ENCODE assay signal across 16 cellular contexts in the genomic region with DNA sequence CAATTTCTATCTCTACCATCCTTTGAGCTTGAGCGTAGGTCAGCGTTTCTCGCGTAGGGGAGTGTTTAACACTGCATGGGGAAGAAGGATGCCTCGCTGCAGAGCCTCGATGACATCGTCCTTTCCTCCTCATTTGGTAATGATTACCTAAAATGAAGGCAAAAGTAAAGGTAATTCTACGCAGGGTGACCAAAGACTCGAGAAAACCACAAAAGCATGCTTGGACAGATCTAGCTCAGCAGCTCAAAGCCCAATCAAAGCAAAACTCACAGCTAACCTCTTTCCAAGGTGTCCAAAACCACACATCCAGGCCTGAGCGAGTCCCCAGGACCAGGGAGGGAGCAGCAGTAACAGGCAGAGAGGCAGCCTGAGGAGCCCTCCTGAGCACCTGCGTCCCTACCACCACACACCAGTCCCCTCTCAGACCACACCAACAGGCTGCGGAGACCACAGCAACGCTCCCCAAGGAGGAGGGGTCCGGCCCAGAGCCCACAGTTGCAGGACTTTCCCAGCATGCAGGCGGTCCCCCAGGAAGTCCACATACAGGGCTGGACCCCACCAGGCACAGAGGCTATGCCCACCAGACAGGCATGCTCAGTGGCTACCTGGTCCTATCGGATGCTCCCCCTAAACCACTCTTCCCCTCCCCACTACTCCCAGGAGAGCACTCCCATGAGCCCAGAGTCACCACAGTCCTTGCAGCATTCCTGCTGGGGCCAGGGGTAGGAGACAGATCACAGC. TPM values are rescaled to one million over a fixed set of nuclear protein-coding genes. Genes with fewer than 3 reads are reported as not detected.
DNase-seq lines count a peak whose midpoint lies in the region; ATAC-seq, FAIRE-seq and TF ChIP-seq lines count a peak whose summit lies in the region.
"Had no signal": no experiment of that assay in that cellular context is flagged by ENCODE, and none has a peak within 500 bp of the region (broad histone marks: within the 10 kb centered on the region; RNA-seq: fewer than 3 reads in every experiment).

No MANE protein-coding gene starts in this region.

- no peaks in the 10 kb centered on the region for H3K27me3 Mint-ChIP-seq in activated CD8-positive, alpha-beta T cell treated with anti-CD3 and anti-CD28 coated beads, Interleukin-2, amount 10 ng/mL, durations not matched to agents 7 days and 5 days (ENCODE audit: low read depth)
- no peaks in the 10 kb centered on the region for H3K27me3 Mint-ChIP-seq in memory B cell
- no peaks in the 10 kb centered on the region for H3K27me3 Mint-ChIP-seq in type B pancreatic cell
- no peaks in the 10 kb centered on the region for H3K27me3 Mint-ChIP-seq in activated CD4-positive, alpha-beta T cell treated with anti-CD3 and anti-CD28 coated beads for 36 hours

- POLR2A ChIA-PET in HepG2 (lab: Yijun Ruan, JAX) (no interaction called here), GM10248 (lab: Yijun Ruan, JAX) (no interaction called here)
- POLR2A ChIA-PET in activated CD8-positive, alpha-beta T cell treated with anti-CD3 and anti-CD28 coated beads, Interleukin-2, amount 10 ng/mL, durations not matched to agents 7 days and 5 days (lab: Charles Lee), result interaction anchor here (1.4 kb wide), 1 partner anchor 16 kb away, joined by 3 read pairs; no protein-coding TSS in a partner anchor
- POLR2A ChIA-PET in activated CD4-positive, alpha-beta T cell treated with anti-CD3 and anti-CD28 coated beads for 36 hours (lab: Charles Lee), result interaction anchor here (0.8 kb wide), 1 partner anchor 60 kb away, joined by 4 read pairs; no protein-coding TSS in a partner anchor

- H3K36me3 ChIP-seq in HepG2 (replicated peaks in 1 of 2; ENCODE audit: control insufficient read depth in 1 of 2, insufficient read depth in 2 of 2, low read length in 2 of 2) (peaks cover 19 to 45% of the 10 kb centered on the region in 2 experiments), right lobe of liver (peaks cover 6 to 44% (median 21%) of the 10 kb centered on the region in 4 donors)

- TF ChIP-seq EP300 in HepG2 (IDR thresholded peaks at IDR 0.05; ENCODE audit: low read depth in 2 of 2, low read length in 2 of 2) (no peak), HepG2 (CRISPR knock-in tag; IDR thresholded peaks at IDR 0.05; ENCODE audit: borderline replicate concordance) (no peak)

- peak overlapping the region; percentile 93 for H3K4me3 Mint-ChIP-seq in activated CD8-positive, alpha-beta T cell treated with anti-CD3 and anti-CD28 coated beads, Interleukin-2, amount 10 ng/mL, durations not matched to agents 7 days and 5 days
- peak overlapping the region; percentile 24 for H3K4me3 Mint-ChIP-seq in memory B cell
- peak overlapping the region; percentile 91 for H3K4me3 Mint-ChIP-seq in type B pancreatic cell
- no peak overlapping the region for H3K4me3 Mint-ChIP-seq in activated CD4-positive, alpha-beta T cell treated with anti-CD3 and anti-CD28 coated beads for 36 hours

- H3K9ac ChIP-seq in HepG2 (ENCODE audit: insufficient read depth, low read depth, low read length), result no peak overlapping the region

- no peaks in the 10 kb centered on the region for H3K9me3 ChIP-seq in HepG2 (ENCODE audit: low read length)
- no peaks in the 10 kb centered on the region for H3K9me3 ChIP-seq in right lobe of liver
- H3K9me3 ChIP-seq: esophagus squamous epithelium, neutrophil, SJCRH30, thoracic aorta had no signal

- TF ChIP-seq POLR2A in HepG2 (IDR thresholded peaks at IDR 0.05; ENCODE audit: insufficient read depth in 1 of 2, low read depth in 2 of 2, low read length in 2 of 2) (no peak), right lobe of liver (IDR thresholded peaks at IDR 0.05) (no peak)

- H3K4me3 ChIP-seq in HepG2 (replicated peaks in 1 of 3; ENCODE audit: insufficient read depth in 1 of 3, low read depth in 2 of 3, low read length in 3 of 3) (0 out of 6 replicates have a peak overlapping the region, but pooled peaks of 1 of the 3 experiments have one; percentile 3), right lobe of liver (no peak overlapping the region)
- H3K4me3 ChIP-seq: cardiac muscle cell, SJCRH30 had no signal

- peak overlapping the region; percentile 67 for H3K27ac Mint-ChIP-seq in activated CD8-positive, alpha-beta T cell treated with anti-CD3 and anti-CD28 coated beads, Interleukin-2, amount 10 ng/mL, durations not matched to agents 7 days and 5 days
- no peak overlapping the region for H3K27ac Mint-ChIP-seq in memory B cell
- H3K27ac Mint-ChIP-seq in type B pancreatic cell, result peak overlapping the region; percentile 92
- no peak overlapping the region for H3K27ac Mint-ChIP-seq in activated CD4-positive, alpha-beta T cell treated with anti-CD3 and anti-CD28 coated beads for 36 hours

- H3K4me2 ChIP-seq in HepG2 (ENCODE audit: low read depth, low read length), result peak overlapping the region; percentile 95

- H3K27me3 ChIP-seq in HepG2 (ENCODE audit: control insufficient read depth in 1 of 2, insufficient read depth in 2 of 2, low read length in 2 of 2), result no peaks in the 10 kb centered on the region
- H3K27me3 ChIP-seq in right lobe of liver, result no peaks in the 10 kb centered on the region
- H3K27me3 ChIP-seq: cardiac muscle cell, esophagus squamous epithelium, neutrophil, SJCRH30 had no signal

- H3K27ac ChIP-seq in HepG2 (ENCODE audit: extremely low read length, insufficient read depth, low read length), result no peak overlapping the region
- H3K27ac ChIP-seq in right lobe of liver, result no peak overlapping the region
- H3K27ac ChIP-seq: cardiac muscle cell, neutrophil, SJCRH30, thoracic aorta had no signal

- no peak overlapping the region for H2AFZ ChIP-seq in HepG2 (ENCODE audit: low read length)

- FAIRE-seq in HepG2 (lab: Jason Lieb, UNC), result no peak

- CTCF ChIA-PET in HepG2 (lab: Yijun Ruan, JAX; ENCODE audit: low intra/inter-chr PET ratio, low total read pairs) (no interaction called here), GM10248 (lab: Yijun Ruan, JAX) (no interaction called here)
- CTCF ChIA-PET in activated CD8-positive, alpha-beta T cell treated with anti-CD3 and anti-CD28 coated beads, Interleukin-2, amount 10 ng/mL, durations not matched to agents 7 days and 5 days (lab: Charles Lee), result no interaction called here
- CTCF ChIA-PET in activated CD4-positive, alpha-beta T cell treated with anti-CD3 and anti-CD28 coated beads for 36 hours (lab: Charles Lee), result no interaction called here

- no peaks in the 10 kb centered on the region for H3K9me3 Mint-ChIP-seq in activated CD8-positive, alpha-beta T cell treated with anti-CD3 and anti-CD28 coated beads, Interleukin-2, amount 10 ng/mL, durations not matched to agents 7 days and 5 days (ENCODE audit: insufficient read depth)
- no peaks in the 10 kb centered on the region for H3K9me3 Mint-ChIP-seq in memory B cell
- peaks cover under 1% of the 10 kb centered on the region for H3K9me3 Mint-ChIP-seq in type B pancreatic cell
- H3K9me3 Mint-ChIP-seq in activated CD4-positive, alpha-beta T cell treated with anti-CD3 and anti-CD28 coated beads for 36 hours (ENCODE audit: low read depth), result no peaks in the 10 kb centered on the region

- intact Hi-C loops in HepG2 (cut with micrococcal nuclease; ENCODE audit: unreplicated experiment) (no loop called here), right lobe of liver (cut with DNase I) (no loop called here)
- intact Hi-C loops in activated CD4-positive, alpha-beta T cell treated with anti-CD3 and anti-CD28 coated beads for 36 hours (cut with DNase I, micrococcal nuclease), result no loop called here

- H3K36me3 Mint-ChIP-seq in activated CD8-positive, alpha-beta T cell treated with anti-CD3 and anti-CD28 coated beads, Interleukin-2, amount 10 ng/mL, durations not matched to agents 7 days and 5 days (ENCODE audit: low read depth), result peaks cover 49% of the 10 kb centered on the region
- H3K36me3 Mint-ChIP-seq in memory B cell, result peaks cover 22% of the 10 kb centered on the region
- peaks cover 23% of the 10 kb centered on the region for H3K36me3 Mint-ChIP-seq in type B pancreatic cell
- H3K36me3 Mint-ChIP-seq in activated CD4-positive, alpha-beta T cell treated with anti-CD3 and anti-CD28 coated beads for 36 hours (ENCODE audit: low read depth), result peaks cover 41% of the 10 kb centered on the region

- peaks cover 32% of the 10 kb centered on the region for H4K20me1 ChIP-seq in HepG2 (ENCODE audit: insufficient read depth, low read length)

- peaks cover 40% of the 10 kb centered on the region for H3K4me1 Mint-ChIP-seq in activated CD8-positive, alpha-beta T cell treated with anti-CD3 and anti-CD28 coated beads, Interleukin-2, amount 10 ng/mL, durations not matched to agents 7 days and 5 days (ENCODE audit: low read depth)
- H3K4me1 Mint-ChIP-seq in memory B cell (peaks cover 30% of the 10 kb centered on the region), type B pancreatic cell (ENCODE audit: unreplicated experiment) (peaks cover 28% of the 10 kb centered on the region)
- H3K4me1 Mint-ChIP-seq in activated CD4-positive, alpha-beta T cell treated with anti-CD3 and anti-CD28 coated beads for 36 hours, result peaks cover 49% of the 10 kb centered on the region

- ATAC-seq in HepG2 (no peak), right lobe of liver (no peak), memory B cell (ENCODE audit: low read depth) (no peak)
- ATAC-seq in activated CD8-positive, alpha-beta T cell treated with anti-CD3 and anti-CD28 coated beads, Interleukin-2, amount 10 ng/mL, durations not matched to agents 7 days and 5 days, result no peak
- ATAC-seq in activated CD4-positive, alpha-beta T cell treated with anti-CD3 and anti-CD28 coated beads for 36 hours, result no peak

- 92% methylated on average over 10 of the region's 16 CpGs for WGBS in HepG2 (ENCODE audit: low lambda C conversion rate)
- WGBS in right lobe of liver (ENCODE audit: insufficient coverage, low coverage, low lambda C conversion rate, missing lambda C conversion rate), result 86% methylated on average over 13 of the region's 16 CpGs

- peaks cover 73% of the 10 kb centered on the region for H3K79me2 ChIP-seq in HepG2 (ENCODE audit: insufficient read depth, low read length)

- no TSS peak for BruUV-seq in HepG2 (replicated peaks; lab: Mats Ljungman, UMichigan)

- in situ Hi-C loops in HepG2 (cut with HindIII; ENCODE audit: extremely low pct_ligation_motif_present, low pct_unique_long_range_greater_than_20kb), result no loop called here

- no peak for DNase-seq in HepG2 (ENCODE audit: low spot score)
- no peak for DNase-seq in right lobe of liver
- DNase-seq in activated CD8-positive, alpha-beta T cell treated with anti-CD3 and anti-CD28 coated beads, Interleukin-2, amount 10 ng/mL, durations not matched to agents 7 days and 5 days, result no peak
- no peak for DNase-seq in memory B cell (ENCODE audit: low spot score in 2 of 2)
- DNase-seq in type B pancreatic cell (ENCODE audit: extremely low spot score, unreplicated experiment), result no peak
- no peak for DNase-seq in GM10248 (ENCODE audit: extremely low spot score)
- no peak for DNase-seq in activated CD4-positive, alpha-beta T cell treated with anti-CD3 and anti-CD28 coated beads for 36 hours
- no peak for DNase-seq in DMS 273 (lab: John Stamatoyannopoulos, UW; ENCODE audit: unreplicated experiment)
- DNase-seq: C1 segment of cervical spinal cord; esophagus squamous epithelium; NCI-H524; SJCRH30; stimulated activated CD4-positive, alpha-beta T cell treated with anti-CD3 and anti-CD28 coated beads, Interleukin-4, amount 100 ng/mL, for 1 hour had no signal

- peaks cover 47% of the 10 kb centered on the region for H3K4me1 ChIP-seq in HepG2 (ENCODE audit: insufficient read depth, low read length)
- peaks cover 0 to 31% (median 13%) of the 10 kb centered on the region in 4 donors for H3K4me1 ChIP-seq in right lobe of liver

- TF ChIP-seq RAD21 in HepG2 (CRISPR knock-in tag; IDR thresholded peaks at IDR 0.05), result no peak

- no peak for TF ChIP-seq CTCF in HepG2 (CRISPR knock-in tag; IDR thresholded peaks at IDR 0.05)
- TF ChIP-seq CTCF in right lobe of liver (IDR thresholded peaks at IDR 0.05), result no peak
- no peak for TF ChIP-seq CTCF in type B pancreatic cell (conservative IDR thresholded peaks at IDR 0.05)
- no peak for TF ChIP-seq CTCF in GM10248 (IDR thresholded peaks at IDR 0.05; ENCODE audit: control extremely low read depth, extremely low read depth, low read depth, missing control alignments)

RNA-seq across cellular contexts. Expression of a gene that starts 3.3 kb away (rescaled TPM):
- total RNA-seq in HepG2 (2016; rRNA removed; fragmentation: Illumina TruSeq; extraction: Trizol), result 6.6 and 12.0 TPM in 2 replicates
- 6.1 and 7.5 TPM in 2 replicates for total RNA-seq in HepG2 (2016; cell fraction: cytosol; rRNA removed; fragmentation: Illumina TruSeq; extraction: Trizol; ENCODE audit: low read depth)
- 6.3 and 13.3 TPM in 2 replicates for total RNA-seq in HepG2 (2016; cell fraction: insoluble cytoplasmic fraction; rRNA removed; fragmentation: Illumina TruSeq; extraction: Trizol)
- 6.7 and 8.2 TPM in 2 replicates for total RNA-seq in HepG2 (2016; cell fraction: membrane; rRNA removed; fragmentation: Illumina TruSeq; extraction: Trizol)
- 14.2 and 15.7 TPM in 2 replicates for total RNA-seq in HepG2 (2016; cell fraction: nucleus; rRNA removed; fragmentation: Illumina TruSeq; extraction: Trizol)
- 5.1 and 6.4 TPM in 2 replicates for polyA plus RNA-seq in HepG2 (2011; rRNA removed)
- polyA plus RNA-seq in HepG2 (2011; cell fraction: cytosol; rRNA removed), result 3.8 and 3.9 TPM in 2 replicates
- 29.0 and 31.0 TPM in 2 replicates for polyA plus RNA-seq in HepG2 (2011; cell fraction: nucleus; rRNA removed)
- polyA plus RNA-seq in HepG2 (2012), result 14.8 and 16.2 TPM in 2 replicates
- 0.67 and 0.95 TPM in 2 replicates for polyA plus RNA-seq in HepG2 (2016; cell fraction: cytosol; fragmentation: Illumina TruSeq; extraction: Trizol; ENCODE audit: low read depth)
- polyA plus RNA-seq in HepG2 (2016; cell fraction: insoluble cytoplasmic fraction; fragmentation: Illumina TruSeq; extraction: Trizol; ENCODE audit: low read depth), result 8.8 and 10.0 TPM in 2 replicates
- 2.6 and 3.2 TPM in 2 replicates for polyA plus RNA-seq in HepG2 (2016; cell fraction: membrane; fragmentation: Illumina TruSeq; extraction: Trizol; ENCODE audit: low read depth)
- polyA plus RNA-seq in HepG2 (2016; cell fraction: nucleus; fragmentation: Illumina TruSeq; extraction: Trizol; ENCODE audit: insufficient read depth, low read depth), result 28.8 and 30.8 TPM in 2 replicates
- polyA minus RNA-seq in HepG2 (2011; rRNA and poly(A)+ RNA removed; ENCODE audit: low replicate concordance), result 4.2 and 8.4 TPM in 2 replicates
- 7.6 and 8.3 TPM in 2 replicates for polyA minus RNA-seq in HepG2 (2011; cell fraction: cytosol; rRNA and poly(A)+ RNA removed)
- polyA minus RNA-seq in HepG2 (2011; cell fraction: nucleus; rRNA and poly(A)+ RNA removed), result 29.1 and 32.0 TPM in 2 replicates
- total RNA-seq in right lobe of liver, result 10 to 100 TPM in 5 of 6 experiments, 1 to 10 TPM in 1; 9.3 to 17.8 (median 11.6) TPM
- 10 to 100 TPM; 43.0 to 44.3 TPM for total RNA-seq in activated CD8-positive, alpha-beta T cell treated with anti-CD3 and anti-CD28 coated beads, Interleukin-2, amount 10 ng/mL, durations not matched to agents 7 days and 5 days
- 51.1 and 53.0 TPM in 2 replicates for total RNA-seq in type B pancreatic cell (ENCODE audit: low replicate concordance)
- total RNA-seq in activated CD4-positive, alpha-beta T cell treated with anti-CD3 and anti-CD28 coated beads for 36 hours, result 10 to 100 TPM; 22.1 to 23.6 TPM

RNA-seq across cellular contexts. Expression of a gene that starts 29.3 kb away (rescaled TPM):
- total RNA-seq in HepG2 (2016; rRNA removed; fragmentation: Illumina TruSeq; extraction: Trizol), result 9.6 and 11.9 TPM in 2 replicates
- 0.91 and 1.3 TPM in 2 replicates for total RNA-seq in HepG2 (2016; cell fraction: cytosol; rRNA removed; fragmentation: Illumina TruSeq; extraction: Trizol; ENCODE audit: low read depth)
- 9.6 and 9.7 TPM in 2 replicates for total RNA-seq in HepG2 (2016; cell fraction: insoluble cytoplasmic fraction; rRNA removed; fragmentation: Illumina TruSeq; extraction: Trizol)
- total RNA-seq in HepG2 (2016; cell fraction: membrane; rRNA removed; fragmentation: Illumina TruSeq; extraction: Trizol), result 5.5 TPM in 2 replicates
- total RNA-seq in HepG2 (2016; cell fraction: nucleus; rRNA removed; fragmentation: Illumina TruSeq; extraction: Trizol), result 8.0 and 9.8 TPM in 2 replicates
- polyA plus RNA-seq in HepG2 (2011; rRNA removed), result 5.4 and 6.0 TPM in 2 replicates
- 4.8 and 5.6 TPM in 2 replicates for polyA plus RNA-seq in HepG2 (2011; cell fraction: cytosol; rRNA removed)
- 9.9 and 11.1 TPM in 2 replicates for polyA plus RNA-seq in HepG2 (2011; cell fraction: nucleus; rRNA removed)
- 9.9 and 11.2 TPM in 2 replicates for polyA plus RNA-seq in HepG2 (2012)
- 0.43 and 0.49 TPM in 2 replicates for polyA plus RNA-seq in HepG2 (2016; cell fraction: cytosol; fragmentation: Illumina TruSeq; extraction: Trizol; ENCODE audit: low read depth)
- 9.0 and 10.5 TPM in 2 replicates for polyA plus RNA-seq in HepG2 (2016; cell fraction: insoluble cytoplasmic fraction; fragmentation: Illumina TruSeq; extraction: Trizol; ENCODE audit: low read depth)
- polyA plus RNA-seq in HepG2 (2016; cell fraction: membrane; fragmentation: Illumina TruSeq; extraction: Trizol; ENCODE audit: low read depth), result 2.4 and 2.7 TPM in 2 replicates
- 13.2 and 13.5 TPM in 2 replicates for polyA plus RNA-seq in HepG2 (2016; cell fraction: nucleus; fragmentation: Illumina TruSeq; extraction: Trizol; ENCODE audit: insufficient read depth, low read depth)
- 7.8 and 12.8 TPM in 2 replicates for polyA minus RNA-seq in HepG2 (2011; rRNA and poly(A)+ RNA removed; ENCODE audit: low replicate concordance)
- polyA minus RNA-seq in HepG2 (2011; cell fraction: cytosol; rRNA and poly(A)+ RNA removed), result 8.8 and 10.3 TPM in 2 replicates
- polyA minus RNA-seq in HepG2 (2011; cell fraction: nucleus; rRNA and poly(A)+ RNA removed), result 12.1 and 13.2 TPM in 2 replicates
- total RNA-seq in right lobe of liver, result 1 to 10 TPM; 4.1 to 9.3 (median 5.2) TPM
- 10 to 100 TPM; 19.4 to 19.6 TPM for total RNA-seq in activated CD8-positive, alpha-beta T cell treated with anti-CD3 and anti-CD28 coated beads, Interleukin-2, amount 10 ng/mL, durations not matched to agents 7 days and 5 days
- 25.5 and 29.1 TPM in 2 replicates for total RNA-seq in type B pancreatic cell (ENCODE audit: low replicate concordance)
- 10 to 100 TPM; 17.3 to 17.4 TPM for total RNA-seq in activated CD4-positive, alpha-beta T cell treated with anti-CD3 and anti-CD28 coated beads for 36 hours

Comparison
In these comparisons a context has a peak if more than half of its experiments do, and no peak if none do; other contexts are left out.
1. H3K27ac Mint-ChIP-seq: peak in activated CD8-positive, alpha-beta T cell treated with anti-CD3 and anti-CD28 coated beads, Interleukin-2, amount 10 ng/mL, durations not matched to agents 7 days and 5 days (single experiment) and type B pancreatic cell (single experiment); none in memory B cell (single experiment) and activated CD4-positive, alpha-beta T cell treated with anti-CD3 and anti-CD28 coated beads for 36 hours (single experiment).
2. POLR2A ChIA-PET loops: an anchor here in activated CD8-positive, alpha-beta T cell treated with anti-CD3 and anti-CD28 coated beads, Interleukin-2, amount 10 ng/mL, durations not matched to agents 7 days and 5 days (1.4 kb wide) and activated CD4-positive, alpha-beta T cell treated with anti-CD3 and anti-CD28 coated beads for 36 hours (0.8 kb wide); none called in HepG2 and GM10248.